In the genomic region with DNA sequence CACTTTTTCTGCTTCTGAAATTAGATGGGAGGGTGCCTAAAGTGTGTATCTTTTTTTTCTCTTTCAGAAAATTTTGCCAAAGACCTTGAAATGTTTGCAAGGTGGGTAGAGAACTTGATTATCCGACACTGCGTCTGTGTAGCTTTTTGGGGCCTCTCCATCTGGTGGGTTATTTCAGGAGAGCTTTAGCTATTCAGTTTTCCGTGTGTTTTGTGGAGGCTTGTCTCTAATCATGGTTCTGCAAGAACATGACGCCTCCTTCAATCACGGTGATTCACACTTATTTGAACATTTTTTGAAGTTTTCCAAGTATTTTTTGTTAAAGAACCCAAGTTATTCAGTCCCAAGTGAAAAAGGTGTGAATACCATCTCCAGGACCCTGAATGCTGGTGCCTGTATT, we compare ENCODE assay signal across 29 cellular contexts. TPM values are rescaled to one million over a fixed set of nuclear protein-coding genes. Genes with fewer than 3 reads are reported as not detected.
"Had no signal": no experiment of that assay in that cellular context is flagged by ENCODE, and none has a peak within 500 bp of the region (broad histone marks: within the 10 kb centered on the region; RNA-seq: fewer than 3 reads in every experiment).

No MANE protein-coding gene starts in this region.

- H3K27me3 ChIP-seq: stomach, suprapubic skin, testis, thyroid gland, tibial artery, tibial nerve, transverse colon, upper lobe of left lung, upper lobe of right lung, uterus, vagina had no signal

- H3K27ac ChIP-seq: stomach, suprapubic skin, thoracic aorta, thyroid gland, tibial artery, tibial nerve, transverse colon, upper lobe of left lung, upper lobe of right lung, uterus, vagina had no signal

- H3K27ac Mint-ChIP-seq: stimulated activated effector memory CD8-positive, alpha-beta T cell treated with anti-CD3 and anti-CD28 coated beads, Interleukin-12 subunit alpha, Interleukin-12 subunit beta, amount 100 ng/mL, for 72 hours; stimulated activated naive B cell treated with anti-CD40 and anti-IgM and Interleukin-4, amounts not matched to agents 10 μg/mL and 1 μg/mL and 100 μg/mL, for 72 hours; stimulated activated naive CD8-positive, alpha-beta T cell treated with anti-CD3 and anti-CD28 coated beads, Interleukin-15, amount 100 ng/mL, for 72 hours; stimulated activated naive CD8-positive, alpha-beta T cell treated with anti-CD3 and anti-CD28 coated beads, Interleukin-15, Interleukin-2, amounts not matched to agents 100 ng/mL and 50 ng/mL, for 24 hours; type B pancreatic cell had no signal

- H3K9me3 Mint-ChIP-seq: stimulated activated effector memory CD8-positive, alpha-beta T cell treated with anti-CD3 and anti-CD28 coated beads, Interleukin-12 subunit alpha, Interleukin-12 subunit beta, amount 100 ng/mL, for 72 hours; stimulated activated naive B cell treated with anti-CD40 and anti-IgM and Interleukin-4, amounts not matched to agents 10 μg/mL and 1 μg/mL and 100 μg/mL, for 72 hours; stimulated activated naive CD8-positive, alpha-beta T cell treated with anti-CD3 and anti-CD28 coated beads, Interleukin-15, amount 100 ng/mL, for 72 hours; stimulated activated naive CD8-positive, alpha-beta T cell treated with anti-CD3 and anti-CD28 coated beads, Interleukin-15, Interleukin-2, amounts not matched to agents 100 ng/mL and 50 ng/mL, for 24 hours; type B pancreatic cell had no signal

- H3K9me3 ChIP-seq: stomach, suprapubic skin, testis, thoracic aorta, thyroid gland, tibial artery, tibial nerve, transverse colon, upper lobe of left lung, upper lobe of right lung, uterus, vagina had no signal

- DNase-seq: stimulated activated CD4-positive, alpha-beta T cell treated with anti-CD3 and anti-CD28 coated beads, Interleukin-2, amount 100 ng/mL, for 48 hours; stimulated activated CD4-positive, alpha-beta T cell treated with anti-CD3 and anti-CD28 coated beads, Interleukin-4, amount 100 ng/mL, for 1 hour; stimulated activated CD4-positive, alpha-beta T cell treated with anti-CD3 and anti-CD28 coated beads, Interleukin-4, amount 100 ng/mL, for 24 hours; stimulated activated CD4-positive, alpha-beta T cell treated with anti-CD3 and anti-CD28 coated beads, Interleukin-4, amount 100 ng/mL, for 4 hours; stimulated activated CD8-positive, alpha-beta memory T cell treated with anti-CD3 and anti-CD28 coated beads, Interleukin-4, amount 100 ng/mL, for 48 hours; stimulated activated naive B cell treated with anti-CD40 and anti-IgM and Interleukin-4, amounts not matched to agents 10 μg/mL and 1 μg/mL and 100 μg/mL, for 72 hours; stimulated activated naive CD4-positive, alpha-beta T cell; stimulated activated naive CD4-positive, alpha-beta T cell treated with Interleukin-2 at 50 U/mL for 16 hours; stimulated activated naive CD8-positive, alpha-beta T cell treated with anti-CD3 and anti-CD28 coated beads, Interleukin-15, amount 100 ng/mL, for 72 hours; stimulated activated naive CD8-positive, alpha-beta T cell treated with anti-CD3 and anti-CD28 coated beads, Interleukin-15, Interleukin-2, amounts not matched to agents 100 U/mL and 50 U/mL, for 24 hours; stomach; substantia nigra; testis; thyroid gland; tibial artery; transverse colon; trophoblast cell; upper lobe of left lung; upper lobe of right lung; uterus had no signal

- ATAC-seq: stimulated activated effector memory CD8-positive, alpha-beta T cell treated with anti-CD3 and anti-CD28 coated beads, Interleukin-12 subunit alpha, Interleukin-12 subunit beta, amount 100 ng/mL, for 72 hours; stimulated activated naive B cell treated with anti-CD40 and anti-IgM and Interleukin-4, amounts not matched to agents 10 μg/mL and 1 μg/mL and 100 μg/mL, for 72 hours; stimulated activated naive CD8-positive, alpha-beta T cell treated with anti-CD3 and anti-CD28 coated beads, Interleukin-15, amount 100 ng/mL, for 72 hours; stimulated activated naive CD8-positive, alpha-beta T cell treated with anti-CD3 and anti-CD28 coated beads, Interleukin-15, Interleukin-2, amounts not matched to agents 100 U/mL and 50 U/mL, for 24 hours; upper lobe of right lung had no signal

- FAIRE-seq: urothelium cell line had no signal

- H3K27me3 Mint-ChIP-seq: stimulated activated naive B cell treated with anti-CD40 and anti-IgM and Interleukin-4, amounts not matched to agents 10 μg/mL and 1 μg/mL and 100 μg/mL, for 72 hours; stimulated activated naive CD8-positive, alpha-beta T cell treated with anti-CD3 and anti-CD28 coated beads, Interleukin-15, amount 100 ng/mL, for 72 hours; stimulated activated naive CD8-positive, alpha-beta T cell treated with anti-CD3 and anti-CD28 coated beads, Interleukin-15, Interleukin-2, amounts not matched to agents 100 ng/mL and 50 ng/mL, for 24 hours; type B pancreatic cell had no signal

- H3K4me3 ChIP-seq: stomach, suprapubic skin, testis, thoracic aorta, thyroid gland, tibial artery, tibial nerve, transverse colon, upper lobe of left lung, upper lobe of right lung, uterus, vagina had no signal

- H3K4me1 ChIP-seq: uterus had no signal

- H3K4me3 Mint-ChIP-seq: stimulated activated effector memory CD8-positive, alpha-beta T cell treated with anti-CD3 and anti-CD28 coated beads, Interleukin-12 subunit alpha, Interleukin-12 subunit beta, amount 100 ng/mL, for 72 hours; stimulated activated naive B cell treated with anti-CD40 and anti-IgM and Interleukin-4, amounts not matched to agents 10 μg/mL and 1 μg/mL and 100 μg/mL, for 72 hours; stimulated activated naive CD8-positive, alpha-beta T cell treated with anti-CD3 and anti-CD28 coated beads, Interleukin-15, amount 100 ng/mL, for 72 hours; stimulated activated naive CD8-positive, alpha-beta T cell treated with anti-CD3 and anti-CD28 coated beads, Interleukin-15, Interleukin-2, amounts not matched to agents 100 ng/mL and 50 ng/mL, for 24 hours; type B pancreatic cell had no signal

- H3K36me3 ChIP-seq: suprapubic skin, thoracic aorta, thyroid gland, transverse colon, upper lobe of left lung, upper lobe of right lung, uterus, vagina had no signal

RNA-seq across cellular contexts. Expression of gene CORT, which starts 15.2 kb away (rescaled TPM):
- total RNA-seq: subcutaneous adipose tissue, suprapubic skin, thoracic aorta, upper lobe of right lung, vagina had no signal
